Comparison of ENCODE assay signal across 21 cellular contexts in genomic region chr1:232263452-232263851, GRCh38.
"Had no signal": no experiment of that assay in that cellular context is flagged by ENCODE, and none has a peak within 500 bp of the region (broad histone marks: within the 10 kb centered on the region; RNA-seq: fewer than 3 reads in every experiment).

No MANE protein-coding gene starts in this region.

- DNase-seq: hypothalamus; immature natural killer cell; kidney; left ventricle myocardium inferior; naive B cell; ovary; right lobe of liver; stimulated activated CD4-positive, alpha-beta T cell treated with anti-CD3 and anti-CD28 coated beads, Interleukin-12 subunit alpha, Interleukin-12 subunit beta, amount 100 ng/mL, for 4 hours; stimulated activated CD4-positive, alpha-beta T cell treated with anti-CD3 and anti-CD28 coated beads, Interleukin-15, amount 100 ng/mL, for 24 hours; stimulated activated CD4-positive, alpha-beta T cell treated with anti-CD3 and anti-CD28 coated beads, Interleukin-2, amount 100 ng/mL, for 24 hours; stimulated activated CD4-positive, alpha-beta T cell treated with anti-CD3 and anti-CD28 coated beads, Interleukin-4, amount 100 ng/mL, for 1 hour; stimulated activated naive B cell treated with anti-CD40 and anti-IgM and Interleukin-4, amounts not matched to agents 10 μg/mL and 1 μg/mL and 100 μg/mL, for 72 hours; stimulated activated naive CD8-positive, alpha-beta T cell treated with anti-CD3 and anti-CD28 coated beads, Interleukin-15, Interleukin-2, amounts not matched to agents 100 U/mL and 50 U/mL, for 24 hours; stomach; testis; thyroid gland; transverse colon; upper lobe of left lung had no signal

- H3K27ac Mint-ChIP-seq: immature natural killer cell; memory B cell; naive B cell; natural killer cell treated with Interleukin-12 subunit alpha and Interleukin-12 subunit beta and Interleukin-15 and Interleukin-18, amount 100 ng/mL, for 72 hours; progenitor cell of endocrine pancreas; stimulated activated naive B cell treated with anti-CD40 and anti-IgM and Interleukin-4, amounts not matched to agents 10 μg/mL and 1 μg/mL and 100 μg/mL, for 72 hours had no signal

- H3K27me3 Mint-ChIP-seq: memory B cell had no signal

- H3K4me1 Mint-ChIP-seq: memory B cell; naive B cell; stimulated activated naive B cell treated with anti-CD40 and anti-IgM and Interleukin-4, amounts not matched to agents 10 μg/mL and 1 μg/mL and 100 μg/mL, for 72 hours had no signal

- H3K36me3 Mint-ChIP-seq: immature natural killer cell; memory B cell; naive B cell; natural killer cell treated with Interleukin-12 subunit alpha and Interleukin-12 subunit beta and Interleukin-15 and Interleukin-18, amount 100 ng/mL, for 72 hours; stimulated activated naive B cell treated with anti-CD40 and anti-IgM and Interleukin-4, amounts not matched to agents 10 μg/mL and 1 μg/mL and 100 μg/mL, for 72 hours had no signal

- ATAC-seq: natural killer cell treated with Interleukin-12 subunit alpha and Interleukin-12 subunit beta and Interleukin-15 and Interleukin-18, amount 100 ng/mL, for 72 hours; right lobe of liver; stimulated activated naive B cell treated with anti-CD40 and anti-IgM and Interleukin-4, amounts not matched to agents 10 μg/mL and 1 μg/mL and 100 μg/mL, for 72 hours; stimulated activated naive CD8-positive, alpha-beta T cell treated with anti-CD3 and anti-CD28 coated beads, Interleukin-15, Interleukin-2, amounts not matched to agents 100 U/mL and 50 U/mL, for 24 hours had no signal

- H3K9me3 Mint-ChIP-seq: immature natural killer cell; memory B cell; natural killer cell treated with Interleukin-12 subunit alpha and Interleukin-12 subunit beta and Interleukin-15 and Interleukin-18, amount 100 ng/mL, for 72 hours; stimulated activated naive B cell treated with anti-CD40 and anti-IgM and Interleukin-4, amounts not matched to agents 10 μg/mL and 1 μg/mL and 100 μg/mL, for 72 hours had no signal

- H3K4me3 Mint-ChIP-seq: immature natural killer cell; memory B cell; naive B cell; natural killer cell treated with Interleukin-12 subunit alpha and Interleukin-12 subunit beta and Interleukin-15 and Interleukin-18, amount 100 ng/mL, for 72 hours; stimulated activated naive B cell treated with anti-CD40 and anti-IgM and Interleukin-4, amounts not matched to agents 10 μg/mL and 1 μg/mL and 100 μg/mL, for 72 hours had no signal
